Comparison of ENCODE assay signal across 6 cellular contexts in genomic region chr1:109249654-109250401, GRCh38. TPM values are rescaled to one million over a fixed set of nuclear protein-coding genes. Genes with fewer than 3 reads are reported as not detected.
DNase-seq lines count a peak whose midpoint lies in the region; ATAC-seq and TF ChIP-seq lines count a peak whose summit lies in the region.

No MANE protein-coding gene starts in this region.

- no peaks in the 10 kb centered on the region for H3K9me3 Mint-ChIP-seq in HFFc6
- H3K9me3 Mint-ChIP-seq in activated naive CD8-positive, alpha-beta T cell treated with anti-CD3 and anti-CD28 coated beads for 36 hours = no peaks in the 10 kb centered on the region

- intact Hi-C loops in mucosa of descending colon (cut with DNase I, micrococcal nuclease) = no loop called here

- H3K4me3 Mint-ChIP-seq in HFFc6 = peak overlapping the region; percentile 64; the same call in 1 of the 2 replicates
- H3K4me3 Mint-ChIP-seq in activated naive CD8-positive, alpha-beta T cell treated with anti-CD3 and anti-CD28 coated beads for 36 hours = peak overlapping the region; percentile 53

- DNase-seq in COLO668 (lab: John Stamatoyannopoulos, UW; ENCODE audit: unreplicated experiment) (peak; percentile 74), HFFc6 (no peak), mucosa of descending colon (peak in 1 of 3 donors; percentile 52), NCI-H2081 treated with DMSO at 0.1 percent for 48 hours (lab: John Stamatoyannopoulos, UW) (no peak), SKM-1 treated with dmso at 0.1 percent for 144 hours (lab: John Stamatoyannopoulos, UW; ENCODE audit: unreplicated experiment) (no peak)
- DNase-seq in activated naive CD8-positive, alpha-beta T cell treated with anti-CD3 and anti-CD28 coated beads for 36 hours = no peak

- no peaks in the 10 kb centered on the region for H3K36me3 ChIP-seq in mucosa of descending colon (ENCODE audit: low read depth)

- ATAC-seq in mucosa of descending colon = peak; percentile 38

- no peaks in the 10 kb centered on the region for H3K4me1 ChIP-seq in mucosa of descending colon (ENCODE audit: low read depth)

- H3K36me3 Mint-ChIP-seq in HFFc6 (ENCODE audit: low read depth) = no peaks in the 10 kb centered on the region
- no peaks in the 10 kb centered on the region for H3K36me3 Mint-ChIP-seq in activated naive CD8-positive, alpha-beta T cell treated with anti-CD3 and anti-CD28 coated beads for 36 hours

- peak overlapping the region; percentile 40 for H3K4me3 ChIP-seq in mucosa of descending colon

- no peak overlapping the region for H3K27ac Mint-ChIP-seq in HFFc6
- no peak overlapping the region for H3K27ac Mint-ChIP-seq in activated naive CD8-positive, alpha-beta T cell treated with anti-CD3 and anti-CD28 coated beads for 36 hours

- TF ChIP-seq CTCF in HFFc6 (IDR thresholded peaks at IDR 0.05) (no peak), mucosa of descending colon (IDR thresholded peaks at IDR 0.05) (no peak)

- H3K27me3 Mint-ChIP-seq in HFFc6 (ENCODE audit: insufficient read depth) = no peaks in the 10 kb centered on the region; the same call in 1 of the 2 replicates
- H3K27me3 Mint-ChIP-seq in activated naive CD8-positive, alpha-beta T cell treated with anti-CD3 and anti-CD28 coated beads for 36 hours = peaks cover 4% of the 10 kb centered on the region

- no peaks in the 10 kb centered on the region for H3K9me3 ChIP-seq in mucosa of descending colon

- H3K4me1 Mint-ChIP-seq in HFFc6 (ENCODE audit: low read depth) = 0 out of 2 replicates have a peak, but pooled peaks cover 9% of the 10 kb centered on the region
- H3K4me1 Mint-ChIP-seq in activated naive CD8-positive, alpha-beta T cell treated with anti-CD3 and anti-CD28 coated beads for 36 hours = peaks cover 8% of the 10 kb centered on the region

RNA-seq across cellular contexts. Expression of gene CELSR2, which starts 0.5 kb away (rescaled TPM):
- 1 to 10 TPM; 1.2 to 1.7 (median 1.4) TPM for total RNA-seq in HFFc6 (2021; fragmentation: NEBNext Ultra II Directional; extraction: Animal tissue kit (Norgen Biotek cat#: 25700))
- 1 to 10 TPM; 2.6 TPM for total RNA-seq in activated naive CD8-positive, alpha-beta T cell treated with anti-CD3 and anti-CD28 coated beads for 36 hours
- total RNA-seq in mucosa of descending colon = 10 to 100 TPM in 1 of 3 donors, 1 to 10 TPM in 2; 2.8 to 14.7 (median 3.2) TPM

RNA-seq across cellular contexts. Expression of gene PSRC1, which starts 33.1 kb away (rescaled TPM):
- total RNA-seq in HFFc6 (2021; fragmentation: NEBNext Ultra II Directional; extraction: Animal tissue kit (Norgen Biotek cat#: 25700)) = 10 to 100 TPM; 17.0 to 33.1 (median 30.4) TPM
- 10 to 100 TPM; 10.7 to 12.2 TPM for total RNA-seq in activated naive CD8-positive, alpha-beta T cell treated with anti-CD3 and anti-CD28 coated beads for 36 hours
- 1 to 10 TPM; 3.4 to 9.0 (median 4.2) TPM for total RNA-seq in mucosa of descending colon

RNA-seq across cellular contexts. Expression of gene SARS1, which starts 36.1 kb away (rescaled TPM):
- total RNA-seq in HFFc6 (2021; fragmentation: NEBNext Ultra II Directional; extraction: Animal tissue kit (Norgen Biotek cat#: 25700)) = 100 to 1,000 TPM; 165 to 194 (median 176) TPM
- 100 to 1,000 TPM; 217 to 226 TPM for total RNA-seq in activated naive CD8-positive, alpha-beta T cell treated with anti-CD3 and anti-CD28 coated beads for 36 hours
- total RNA-seq in mucosa of descending colon = 100 to 1,000 TPM; 124 to 143 (median 125) TPM

RNA-seq across cellular contexts. Expression of gene MYBPHL, which starts 57.0 kb away (rescaled TPM):
- not detected for total RNA-seq in HFFc6 (2021; fragmentation: NEBNext Ultra II Directional; extraction: Animal tissue kit (Norgen Biotek cat#: 25700))
- total RNA-seq in activated naive CD8-positive, alpha-beta T cell treated with anti-CD3 and anti-CD28 coated beads for 36 hours = not detected
- not detected for total RNA-seq in mucosa of descending colon
